In genomic region chr4:123659262-123659661, GRCh38 we compare ENCODE assay signal across 15 cellular contexts.
DNase-seq lines count a peak whose midpoint lies in the region; ATAC-seq, FAIRE-seq and TF ChIP-seq lines count a peak whose summit lies in the region.
"Had no signal": no experiment of that assay in that cellular context is flagged by ENCODE, and none has a peak within 500 bp of the region (broad histone marks: within the 10 kb centered on the region; RNA-seq: fewer than 3 reads in every experiment).

No MANE protein-coding gene starts in this region.

- no peak overlapping the region for H3K27ac Mint-ChIP-seq in naive thymus-derived CD4-positive, alpha-beta T cell
- H3K27ac Mint-ChIP-seq: B cell; CD4-positive, alpha-beta T cell; HFFc6 had no signal

- H3K9me3 Mint-ChIP-seq in naive thymus-derived CD4-positive, alpha-beta T cell: peaks cover 0 to 11% (median 6%) of the 10 kb centered on the region in 11 donors

- H3K36me3 ChIP-seq in small intestine (ENCODE audit: control insufficient read depth in 2 of 2, insufficient read depth in 2 of 2, low read length in 2 of 2): no peaks in the 10 kb centered on the region
- no peaks in the 10 kb centered on the region for H3K36me3 ChIP-seq in naive thymus-derived CD4-positive, alpha-beta T cell (ENCODE audit: control insufficient read depth in 2 of 3, insufficient read depth in 3 of 3, low read length in 3 of 3)

- no peak for TF ChIP-seq CTCF in GM13977 (IDR thresholded peaks at IDR 0.05; ENCODE audit: extremely low read depth, insufficient read depth, missing control alignments)

- no peak for FAIRE-seq in small intestine (lab: Jason Lieb, UNC)
- FAIRE-seq: A204.1, GM12891 had no signal

- in situ Hi-C loops in GM13977 (cut with MboI; ENCODE audit: low pct_unique_long_range_greater_than_20kb, low sequenced_read_pairs, unreplicated experiment): loop anchor here (25.0 kb wide), 2 partner anchors 272 to 547 kb away; partner anchors contain the start of gene SPRY1

- no peaks in the 10 kb centered on the region for H3K9me3 ChIP-seq in small intestine (ENCODE audit: control insufficient read depth, low read depth)
- no peaks in the 10 kb centered on the region for H3K9me3 ChIP-seq in naive thymus-derived CD4-positive, alpha-beta T cell (ENCODE audit: control insufficient read depth in 2 of 3, low read length in 3 of 3)

- H3K4me3 ChIP-seq in small intestine (ENCODE audit: low read depth in 1 of 2, low read length in 2 of 2): no peak overlapping the region
- H3K4me3 ChIP-seq in naive thymus-derived CD4-positive, alpha-beta T cell (ENCODE audit: low read length): no peak overlapping the region

- no peaks in the 10 kb centered on the region for H3K27me3 ChIP-seq in small intestine (ENCODE audit: control insufficient read depth in 2 of 2, insufficient read depth in 2 of 2, low read length in 2 of 2)
- no peaks in the 10 kb centered on the region for H3K27me3 ChIP-seq in naive thymus-derived CD4-positive, alpha-beta T cell (ENCODE audit: control insufficient read depth in 2 of 2, insufficient read depth in 2 of 2, low read length in 2 of 2)

- CTCF ChIA-PET in naive thymus-derived CD4-positive, alpha-beta T cell (lab: Charles Lee): no interaction called here

- peaks cover 0 to 7% (median 0%) of the 10 kb centered on the region in 7 donors for H3K4me1 Mint-ChIP-seq in naive thymus-derived CD4-positive, alpha-beta T cell

- H3K4me3 Mint-ChIP-seq in naive thymus-derived CD4-positive, alpha-beta T cell: no peak overlapping the region
- H3K4me3 Mint-ChIP-seq: B cell; CD4-positive, alpha-beta T cell; HFFc6 had no signal

- DNase-seq in HuH-7 (ENCODE audit: low spot score) (peak; percentile 16), amniotic epithelial cell (ENCODE audit: low read depth) (peak; percentile 48), left colon (no peak), small intestine (peak; percentile 74), GM13977 (ENCODE audit: low spot score) (no peak)
- no peak for DNase-seq in naive thymus-derived CD4-positive, alpha-beta T cell
- DNase-seq: C1 segment of cervical spinal cord; CD4-positive, alpha-beta T cell; DMS 273 treated with DMSO at 0.1 percent for 48 hours; HCEC 1CT; HFFc6 had no signal

- peak; percentile 73 for ATAC-seq in left colon
- no peak for ATAC-seq in naive thymus-derived CD4-positive, alpha-beta T cell
- ATAC-seq in HG03520 (IDR thresholded peaks at IDR 0.05; ENCODE audit: unreplicated experiment): no peak

- H3K4me1 ChIP-seq in small intestine (ENCODE audit: control insufficient read depth in 2 of 2, insufficient read depth in 1 of 2, low read depth in 1 of 2, low read length in 1 of 2): peaks cover 0 to 2% of the 10 kb centered on the region in 2 donors
- no peaks in the 10 kb centered on the region for H3K4me1 ChIP-seq in naive thymus-derived CD4-positive, alpha-beta T cell (ENCODE audit: control insufficient read depth in 2 of 2, insufficient read depth in 2 of 2, low read length in 2 of 2)

- H3K36me3 Mint-ChIP-seq in naive thymus-derived CD4-positive, alpha-beta T cell: peaks cover 0 to 9% (median 4%) of the 10 kb centered on the region in 5 donors

- peaks cover 0 to 29% (median 5%) of the 10 kb centered on the region in 5 donors for H3K27me3 Mint-ChIP-seq in naive thymus-derived CD4-positive, alpha-beta T cell
- H3K27me3 Mint-ChIP-seq: CD4-positive, alpha-beta T cell had no signal

- no peak overlapping the region for H3K27ac ChIP-seq in small intestine (ENCODE audit: low read depth in 1 of 2, low read length in 1 of 2)
- no peak overlapping the region for H3K27ac ChIP-seq in naive thymus-derived CD4-positive, alpha-beta T cell (ENCODE audit: low read depth, low read length)

- POLR2A ChIA-PET in naive thymus-derived CD4-positive, alpha-beta T cell (lab: Charles Lee): no interaction called here

- intact Hi-C loops in left colon (cut with DNase I, micrococcal nuclease): no loop called here
- intact Hi-C loops in naive thymus-derived CD4-positive, alpha-beta T cell (cut with micrococcal nuclease): loop anchor here in 1 of 2 donors (2.0 kb wide), 1 partner anchor 556 kb away; no protein-coding TSS in a partner anchor

Comparison
In these comparisons a context has a peak if more than half of its experiments do, and no peak if none do; other contexts are left out.
1. DNase-seq: peak in HuH-7 (single experiment), amniotic epithelial cell (single experiment) and small intestine (single experiment); none in left colon (0 of 2), naive thymus-derived CD4-positive, alpha-beta T cell (0 of 9) and GM13977 (single experiment).